In genomic region chr19:15195381-15195964, GRCh38 we compare ENCODE assay signal across 8 cellular contexts. TPM values are rescaled to one million over a fixed set of nuclear protein-coding genes. Genes with fewer than 3 reads are reported as not detected.
DNase-seq lines count a peak whose midpoint lies in the region; ATAC-seq and TF ChIP-seq lines count a peak whose summit lies in the region.

No MANE protein-coding gene starts in this region.

- ATAC-seq in HG03469 (IDR thresholded peaks at IDR 0.05; ENCODE audit: unreplicated experiment), result no peak

- peaks cover 50% of the 10 kb centered on the region for H3K36me3 Mint-ChIP-seq in nephron progenitor cell (ENCODE audit: low read depth)

- peak; percentile 34 for DNase-seq in activated CD8-positive, alpha-beta memory T cell treated with anti-CD3 and anti-CD28 coated beads, Interleukin-2, amount 50 U/mL, for 4 hours
- no peak for DNase-seq in activated CD8-positive, alpha-beta memory T cell treated with anti-CD3 and anti-CD28 coated beads, Interleukin-2, amount 50 U/mL, for 48 hours
- DNase-seq in NT2/D1 (ENCODE audit: low read depth, low spot score) (no peak), nephron progenitor cell (peak; percentile 74), inferior parietal cortex (ENCODE audit: extremely low spot score) (no peak), midbrain (lab: John Stamatoyannopoulos, UW) (no peak)

- H3K27ac ChIP-seq in esophagus (ENCODE audit: low read depth in 2 of 2, low read length in 1 of 2), result peak overlapping the region; percentile 81 to 92

- no peaks in the 10 kb centered on the region for H3K27me3 Mint-ChIP-seq in nephron progenitor cell (ENCODE audit: low read depth, poor library complexity)

- H3K4me1 Mint-ChIP-seq in nephron progenitor cell, result peaks cover 36% of the 10 kb centered on the region

- WGBS in esophagus, 2 donors, result 2% methylated on average over 46 to 61 of the region's 61 CpGs

- no peak for TF ChIP-seq CTCF in nephron progenitor cell (IDR thresholded peaks at IDR 0.05)

- no peak overlapping the region for H3K27ac Mint-ChIP-seq in nephron progenitor cell

- peak overlapping the region; percentile 43 for H3K9ac ChIP-seq in NT2/D1 (ENCODE audit: insufficient read length, low read depth)

- peak overlapping the region; percentile 27 for H3K4me3 ChIP-seq in NT2/D1 (ENCODE audit: insufficient read length, low read depth)
- peak overlapping the region; percentile 44 to 45 for H3K4me3 ChIP-seq in esophagus (ENCODE audit: low read depth in 1 of 2, low read length in 2 of 2)

- H3K4me1 ChIP-seq in NT2/D1 (ENCODE audit: insufficient read depth, insufficient read length) (peaks cover 10% of the 10 kb centered on the region), esophagus (ENCODE audit: control insufficient read depth in 2 of 2, insufficient read depth in 2 of 2, low read length in 1 of 2) (peaks cover 0 to 22% of the 10 kb centered on the region in 2 donors)

- no peaks in the 10 kb centered on the region for H3K9me3 Mint-ChIP-seq in nephron progenitor cell

- peak overlapping the region; percentile 74 for H3K4me3 Mint-ChIP-seq in nephron progenitor cell

- H3K27me3 ChIP-seq in NT2/D1 (ENCODE audit: insufficient read depth, insufficient read length) (no peaks in the 10 kb centered on the region), esophagus (ENCODE audit: control insufficient read depth in 1 of 2, insufficient read depth in 2 of 2, low read length in 2 of 2) (no peaks in the 10 kb centered on the region)

- H3K36me3 ChIP-seq in NT2/D1 (ENCODE audit: insufficient read depth, insufficient read length, low read length), result peaks cover 59% of the 10 kb centered on the region
- peaks cover 0 to 25% of the 10 kb centered on the region in 2 donors for H3K36me3 ChIP-seq in esophagus (ENCODE audit: control insufficient read depth in 2 of 2, insufficient read depth in 2 of 2, low read length in 1 of 2)

- H3K9me3 ChIP-seq in NT2/D1 (ENCODE audit: insufficient read depth, low read length), result no peaks in the 10 kb centered on the region
- H3K9me3 ChIP-seq in esophagus (ENCODE audit: control insufficient read depth in 2 of 2, insufficient read depth in 1 of 2, low read depth in 1 of 2, low read length in 1 of 2), result peaks cover 0 to 7% of the 10 kb centered on the region in 2 donors

RNA-seq across cellular contexts. Expression of gene NOTCH3, which starts 5.3 kb away (rescaled TPM):
- 10 to 100 TPM; 34.7 to 46.2 TPM for polyA plus RNA-seq in esophagus

RNA-seq across cellular contexts. Expression of gene EPHX3, which starts 36.8 kb away (rescaled TPM):
- 10 to 100 TPM; 30.4 to 69.8 TPM for polyA plus RNA-seq in esophagus

Comparison
In these comparisons a context has a peak if more than half of its experiments do, and no peak if none do; other contexts are left out.
1. DNase-seq: peak in activated CD8-positive, alpha-beta memory T cell treated with anti-CD3 and anti-CD28 coated beads, Interleukin-2, amount 50 U/mL, for 4 hours (single experiment) and nephron progenitor cell (single experiment); none in activated CD8-positive, alpha-beta memory T cell treated with anti-CD3 and anti-CD28 coated beads, Interleukin-2, amount 50 U/mL, for 48 hours (single experiment), NT2/D1 (single experiment), inferior parietal cortex (single experiment) and midbrain (single experiment).